ENCODE assay signal across 2 cellular contexts in the genomic region with DNA sequence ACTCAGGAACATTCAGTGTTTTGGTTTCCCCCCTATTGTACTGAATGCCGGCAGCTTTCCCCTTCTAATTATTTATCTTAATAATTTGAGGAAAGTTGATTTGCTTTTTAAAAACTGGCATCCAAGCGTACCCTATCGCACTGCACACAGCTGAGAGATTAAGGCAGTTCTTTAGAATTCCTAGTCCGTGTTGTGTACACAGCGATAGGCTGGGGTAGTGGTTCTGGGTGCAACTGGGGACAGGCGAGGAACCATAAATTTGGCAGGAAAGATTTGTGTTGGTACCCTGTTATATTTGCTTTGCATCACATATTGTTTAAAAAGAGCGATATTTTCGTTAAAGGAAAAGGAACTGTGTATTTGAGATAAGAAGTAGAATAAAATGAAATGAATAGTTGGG.
TF ChIP-seq lines count a peak whose summit lies in the region.

No MANE protein-coding gene starts in this region.

TF ChIP-seq in GM12878, 131 proteins besides CTCF, POLR2A, EP300 and RAD21:
- TF ChIP-seq PML (IDR thresholded peaks at IDR 0.05; ENCODE audit: low read length) = peak; percentile 38; the same call in 1 of the 2 replicates
- TF ChIP-seq CEBPB (IDR thresholded peaks at IDR 0.05; ENCODE audit: borderline replicate concordance in 1 of 2, low read depth in 2 of 2, low read length in 2 of 2) = 0 out of 4 replicates have a peak, but pooled peaks of 1 of the 2 experiments have one; percentile 27
- TF ChIP-seq TCF12 (IDR thresholded peaks at IDR 0.05; ENCODE audit: low read depth, low read length) = no peak
- no peak for TF ChIP-seq DPF2 (IDR thresholded peaks at IDR 0.05)
- TF ChIP-seq RB1 (IDR thresholded peaks at IDR 0.05; ENCODE audit: borderline replicate concordance) = no peak

TF ChIP-seq in neural cell, 6 proteins besides CTCF, POLR2A, EP300 and RAD21:
- TF ChIP-seq MXI1 (conservative IDR thresholded peaks at IDR 0.05; ENCODE audit: poor library complexity, severe bottlenecking) (no peak), TAF1 (IDR thresholded peaks at IDR 0.05; ENCODE audit: low read depth) (no peak), POLR2AphosphoS5 (IDR thresholded peaks at IDR 0.05) (no peak), EZH2 (IDR thresholded peaks at IDR 0.05; ENCODE audit: borderline replicate concordance, insufficient read depth, low read length, poor library complexity, severe bottlenecking) (no peak), SMC3 (conservative IDR thresholded peaks at IDR 0.05; ENCODE audit: poor library complexity) (no peak)
- TF ChIP-seq, protein P1, sequence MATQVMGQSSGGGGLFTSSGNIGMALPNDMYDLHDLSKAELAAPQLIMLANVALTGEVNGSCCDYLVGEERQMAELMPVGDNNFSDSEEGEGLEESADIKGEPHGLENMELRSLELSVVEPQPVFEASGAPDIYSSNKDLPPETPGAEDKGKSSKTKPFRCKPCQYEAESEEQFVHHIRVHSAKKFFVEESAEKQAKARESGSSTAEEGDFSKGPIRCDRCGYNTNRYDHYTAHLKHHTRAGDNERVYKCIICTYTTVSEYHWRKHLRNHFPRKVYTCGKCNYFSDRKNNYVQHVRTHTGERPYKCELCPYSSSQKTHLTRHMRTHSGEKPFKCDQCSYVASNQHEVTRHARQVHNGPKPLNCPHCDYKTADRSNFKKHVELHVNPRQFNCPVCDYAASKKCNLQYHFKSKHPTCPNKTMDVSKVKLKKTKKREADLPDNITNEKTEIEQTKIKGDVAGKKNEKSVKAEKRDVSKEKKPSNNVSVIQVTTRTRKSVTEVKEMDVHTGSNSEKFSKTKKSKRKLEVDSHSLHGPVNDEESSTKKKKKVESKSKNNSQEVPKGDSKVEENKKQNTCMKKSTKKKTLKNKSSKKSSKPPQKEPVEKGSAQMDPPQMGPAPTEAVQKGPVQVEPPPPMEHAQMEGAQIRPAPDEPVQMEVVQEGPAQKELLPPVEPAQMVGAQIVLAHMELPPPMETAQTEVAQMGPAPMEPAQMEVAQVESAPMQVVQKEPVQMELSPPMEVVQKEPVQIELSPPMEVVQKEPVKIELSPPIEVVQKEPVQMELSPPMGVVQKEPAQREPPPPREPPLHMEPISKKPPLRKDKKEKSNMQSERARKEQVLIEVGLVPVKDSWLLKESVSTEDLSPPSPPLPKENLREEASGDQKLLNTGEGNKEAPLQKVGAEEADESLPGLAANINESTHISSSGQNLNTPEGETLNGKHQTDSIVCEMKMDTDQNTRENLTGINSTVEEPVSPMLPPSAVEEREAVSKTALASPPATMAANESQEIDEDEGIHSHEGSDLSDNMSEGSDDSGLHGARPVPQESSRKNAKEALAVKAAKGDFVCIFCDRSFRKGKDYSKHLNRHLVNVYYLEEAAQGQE (IDR thresholded peaks at IDR 0.05; ENCODE audit: borderline replicate concordance) = no peak
